In the genomic region with DNA sequence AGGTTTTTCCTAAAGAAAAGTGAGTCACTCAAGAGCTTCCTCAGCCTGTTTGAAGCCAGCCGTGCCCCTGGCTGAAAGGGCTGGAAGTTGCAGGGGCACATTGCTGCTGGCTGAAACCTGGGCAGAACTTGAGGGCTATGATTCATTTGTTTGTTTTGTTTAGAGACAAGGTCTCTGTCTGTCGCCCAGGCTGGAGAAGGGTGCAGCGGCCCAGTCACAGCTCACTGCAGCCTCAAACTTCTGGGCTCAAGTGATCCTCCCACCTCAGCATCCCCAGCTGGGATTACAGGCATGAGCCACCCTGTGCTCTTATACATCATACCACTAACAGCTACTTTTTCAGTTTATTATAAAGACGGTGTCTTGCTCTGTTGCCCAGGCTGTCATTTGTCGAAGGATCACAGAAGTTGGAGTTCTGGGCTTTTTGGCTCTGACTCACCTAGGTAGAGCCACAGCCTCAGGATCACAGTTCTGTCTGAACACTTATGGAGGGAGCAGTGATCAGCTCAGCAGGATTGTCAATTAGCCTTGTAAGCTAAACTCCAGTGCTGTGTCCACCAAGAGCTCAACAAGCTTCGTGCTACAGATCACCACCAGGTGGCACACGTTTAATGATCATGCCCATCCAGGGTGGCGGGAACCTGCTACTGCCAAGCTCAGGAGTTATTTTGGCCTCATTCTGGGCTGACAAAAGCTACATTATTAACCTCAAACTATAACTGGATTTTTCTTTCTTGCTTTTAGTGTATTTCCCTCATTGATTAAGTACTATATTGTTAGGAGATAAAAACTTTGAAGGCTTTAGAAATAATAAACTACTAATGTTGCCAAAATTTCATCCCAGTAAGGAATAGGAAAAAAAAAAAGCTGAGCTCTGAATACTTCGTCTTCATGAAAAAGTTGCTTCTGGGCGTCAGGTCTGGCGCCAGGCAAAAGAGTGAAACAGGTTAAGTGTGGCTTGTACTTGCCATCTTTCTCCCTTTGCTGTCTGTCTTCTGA, we compare ENCODE assay signal across 8 cellular contexts. TPM values are rescaled to one million over a fixed set of nuclear protein-coding genes. Genes with fewer than 3 reads are reported as not detected.
DNase-seq lines count a peak whose midpoint lies in the region; ATAC-seq and TF ChIP-seq lines count a peak whose summit lies in the region.

No MANE protein-coding gene starts in this region.

- peak; percentile 80 for ATAC-seq in GM18517 (IDR thresholded peaks at IDR 0.05; ENCODE audit: unreplicated experiment)

- no peak overlapping the region for H3K27ac Mint-ChIP-seq in activated CD4-positive, alpha-beta memory T cell treated with anti-CD3 and anti-CD28 coated beads for 36 hours

- no peaks in the 10 kb centered on the region for H3K9me3 ChIP-seq in A673 (ENCODE audit: low read depth, low read length, poor library complexity, severe bottlenecking)
- H3K9me3 ChIP-seq in effector memory CD4-positive, alpha-beta T cell (ENCODE audit: control insufficient read depth, low read length), result no peaks in the 10 kb centered on the region
- H3K9me3 ChIP-seq in mesodermal cell (ENCODE audit: control insufficient read depth, low read length), result no peaks in the 10 kb centered on the region

- intact Hi-C loops in A673 (cut with micrococcal nuclease; ENCODE audit: unreplicated experiment), result loop anchor here (1.0 to 5.0 kb wide), 3 partner anchors 90 to 785 kb away; no protein-coding TSS in a partner anchor
- intact Hi-C loops in activated CD4-positive, alpha-beta memory T cell treated with anti-CD3 and anti-CD28 coated beads for 36 hours (cut with micrococcal nuclease), result loop anchor here (1.0 to 5.0 kb wide), 4 partner anchors 110 to 300 kb away; a partner anchor contains a TSS

- H3K27me3 Mint-ChIP-seq in activated CD4-positive, alpha-beta memory T cell treated with anti-CD3 and anti-CD28 coated beads for 36 hours, result no peaks in the 10 kb centered on the region

- BruUV-seq in A673 (replicated peaks; lab: Mats Ljungman, UMichigan), result no TSS peak

- H3K27me3 ChIP-seq in A673 (replicated peaks; ENCODE audit: insufficient read depth, low read depth, low read length, poor library complexity) (no peaks in the 10 kb centered on the region), HL-60 (ENCODE audit: insufficient read depth, poor library complexity, severe bottlenecking) (no peaks in the 10 kb centered on the region)
- H3K27me3 ChIP-seq in effector memory CD4-positive, alpha-beta T cell (replicated peaks; ENCODE audit: control insufficient read depth, insufficient read depth, low read length, poor library complexity, severe bottlenecking), result no peaks in the 10 kb centered on the region

- TF ChIP-seq CTCF in A673 (conservative IDR thresholded peaks at IDR 0.05; ENCODE audit: low read depth, low read length), result peak; percentile 82
- peak; percentile 84 for TF ChIP-seq CTCF in HL-60 (IDR thresholded peaks at IDR 0.05; ENCODE audit: insufficient read depth, low read length)

- WGBS in mesodermal cell (ENCODE audit: insufficient coverage in 2 of 2), 2 experiments, result 50 to 56% methylated on average over 11 of the region's 11 CpGs

- H3K9me3 Mint-ChIP-seq in activated CD4-positive, alpha-beta memory T cell treated with anti-CD3 and anti-CD28 coated beads for 36 hours, result no peaks in the 10 kb centered on the region

- POLR2A ChIA-PET in A673 (lab: Charles Lee; ENCODE audit: low non-redundant PET), result interaction anchor here (0.6 kb wide), 2 partner anchors 70 to 88 kb away, joined by 4 read pairs; no protein-coding TSS in a partner anchor
- POLR2A ChIA-PET in activated CD4-positive, alpha-beta memory T cell treated with anti-CD3 and anti-CD28 coated beads for 36 hours (lab: Charles Lee), result no interaction called here

- H3K36me3 ChIP-seq in A673 (ENCODE audit: insufficient read depth, low read length, poor library complexity, severe bottlenecking), result no peaks in the 10 kb centered on the region
- no peaks in the 10 kb centered on the region for H3K36me3 ChIP-seq in effector memory CD4-positive, alpha-beta T cell (ENCODE audit: control insufficient read depth, insufficient read depth, low read length)
- no peaks in the 10 kb centered on the region for H3K36me3 ChIP-seq in mesodermal cell (ENCODE audit: control insufficient read depth, insufficient read depth, low read length)

- no peak overlapping the region for H3K4me3 Mint-ChIP-seq in activated CD4-positive, alpha-beta memory T cell treated with anti-CD3 and anti-CD28 coated beads for 36 hours

- H3K36me3 Mint-ChIP-seq in activated CD4-positive, alpha-beta memory T cell treated with anti-CD3 and anti-CD28 coated beads for 36 hours, result no peaks in the 10 kb centered on the region

- CTCF ChIA-PET in A673 (lab: Charles Lee), result interaction anchor here (0.5 to 1.6 kb wide), 9 partner anchors 10 to 632 kb away, joined by 3 to 23 read pairs (median 4); no protein-coding TSS in a partner anchor
- CTCF ChIA-PET in activated CD4-positive, alpha-beta memory T cell treated with anti-CD3 and anti-CD28 coated beads for 36 hours (lab: Charles Lee), result interaction anchor here (0.5 to 8.7 kb wide), 52 partner anchors 8 to 392 kb away, joined by 3 to 187 read pairs (median 4); a partner anchor contains a TSS

- H3K4me3 ChIP-seq in A673 (ENCODE audit: low read depth, low read length, poor library complexity, severe bottlenecking) (no peak overlapping the region), HL-60 (replicated peaks; ENCODE audit: insufficient read depth, low read length) (no peak overlapping the region), mesodermal cell (ENCODE audit: extremely low read depth, insufficient read depth, low read length, poor library complexity, severe bottlenecking) (no peak overlapping the region)
- H3K4me3 ChIP-seq in effector memory CD4-positive, alpha-beta T cell (ENCODE audit: insufficient read depth, low read depth, low read length, poor library complexity, severe bottlenecking), result no peak overlapping the region

- H3K27ac ChIP-seq in A673 (ENCODE audit: low read depth, low read length, poor library complexity, severe bottlenecking) (no peak overlapping the region), HL-60 (replicated peaks) (no peak overlapping the region), mesodermal cell (ENCODE audit: low read depth, low read length, severe bottlenecking) (peak overlapping the region; percentile 85)
- H3K27ac ChIP-seq in effector memory CD4-positive, alpha-beta T cell (ENCODE audit: insufficient read depth, low read length, poor library complexity, severe bottlenecking), result no peak overlapping the region

- H3K4me1 Mint-ChIP-seq in activated CD4-positive, alpha-beta memory T cell treated with anti-CD3 and anti-CD28 coated beads for 36 hours (ENCODE audit: low read depth), result no peaks in the 10 kb centered on the region

- H3K4me1 ChIP-seq in A673 (ENCODE audit: insufficient read depth, low read length, poor library complexity, severe bottlenecking), result no peaks in the 10 kb centered on the region
- no peaks in the 10 kb centered on the region for H3K4me1 ChIP-seq in effector memory CD4-positive, alpha-beta T cell (ENCODE audit: control insufficient read depth, insufficient read depth, low read length, poor library complexity, severe bottlenecking)
- peaks cover 46% of the 10 kb centered on the region for H3K4me1 ChIP-seq in mesodermal cell (ENCODE audit: control insufficient read depth, insufficient read depth, low read length, poor library complexity, severe bottlenecking)

- DNase-seq in A673 (ENCODE audit: low spot score), result peak; percentile 83
- peak; percentile 49 to 83 for DNase-seq in HL-60 (ENCODE audit: low read depth in 1 of 2, low spot score in 1 of 2)
- DNase-seq in NCI-H82 treated with DMSO at 0.1 percent for 48 hours (lab: John Stamatoyannopoulos, UW; ENCODE audit: unreplicated experiment), result peak; percentile 79
- DNase-seq in activated CD4-positive, alpha-beta memory T cell treated with anti-CD3 and anti-CD28 coated beads for 36 hours, result peak; percentile 80
- DNase-seq in effector memory CD4-positive, alpha-beta T cell, result peak; percentile 18 to 46 (median 21)
- DNase-seq in stimulated activated CD8-positive, alpha-beta memory T cell treated with anti-CD3 and anti-CD28 coated beads, Interleukin-7, amount 100 ng/mL, for 4 hours (ENCODE audit: low read depth in 2 of 2), result peak; percentile 17 to 21

RNA-seq across cellular contexts. Expression of a gene that starts 57.9 kb away (rescaled TPM):
- total RNA-seq in A673 (2021), result 0.09 and 0.35 TPM in 2 replicates
- total RNA-seq in activated CD4-positive, alpha-beta memory T cell treated with anti-CD3 and anti-CD28 coated beads for 36 hours, result under 1 TPM; 0.34 to 0.38 TPM
- polyA plus RNA-seq in mesodermal cell (2013, experiment 1 of 2), result 0.55 TPM
- polyA plus RNA-seq in mesodermal cell (2013, experiment 2 of 2), result 0.81 TPM

Comparison
In these comparisons a context has a peak if more than half of its experiments do, and no peak if none do; other contexts are left out.
1. DNase-seq: peak in every context shown above with its lines; median percentile 83 in A673; 80 in activated CD4-positive, alpha-beta memory T cell treated with anti-CD3 and anti-CD28 coated beads for 36 hours; 79 in NCI-H82 treated with DMSO at 0.1 percent for 48 hours; 66 in HL-60; 21 in effector memory CD4-positive, alpha-beta T cell; 19 in stimulated activated CD8-positive, alpha-beta memory T cell treated with anti-CD3 and anti-CD28 coated beads, Interleukin-7, amount 100 ng/mL, for 4 hours.